In genomic region chr4:121668368-121669162, GRCh38 we compare ENCODE assay signal across 11 cellular contexts. TPM values are rescaled to one million over a fixed set of nuclear protein-coding genes. Genes with fewer than 3 reads are reported as not detected.
DNase-seq lines count a peak whose midpoint lies in the region; ATAC-seq and TF ChIP-seq lines count a peak whose summit lies in the region.
"Had no signal": no experiment of that assay in that cellular context is flagged by ENCODE, and none has a peak within 500 bp of the region (broad histone marks: within the 10 kb centered on the region; RNA-seq: fewer than 3 reads in every experiment).

No MANE protein-coding gene starts in this region.

- H3K27me3 ChIP-seq in right cardiac atrium (ENCODE audit: control insufficient read depth, insufficient read depth) (no peaks in the 10 kb centered on the region), left ventricle myocardium inferior (ENCODE audit: low read depth) (no peaks in the 10 kb centered on the region), kidney epithelial cell (ENCODE audit: control insufficient read depth, insufficient read depth, low read length) (no peaks in the 10 kb centered on the region), SJCRH30 (no peaks in the 10 kb centered on the region)
- H3K27me3 ChIP-seq: BLaER1 had no signal

- peaks cover 89% of the 10 kb centered on the region for H3K36me3 ChIP-seq in left ventricle myocardium inferior
- no peaks in the 10 kb centered on the region for H3K36me3 ChIP-seq in kidney epithelial cell (ENCODE audit: control insufficient read depth, insufficient read depth, low read length)
- H3K36me3 ChIP-seq in SJCRH30: peaks cover 79% of the 10 kb centered on the region

- DNase-seq in right cardiac atrium: no peak
- DNase-seq in left ventricle myocardium inferior: no peak
- DNase-seq in amniotic stem cell (lab: John Stamatoyannopoulos, UW): peak; percentile 90
- peak; percentile 53 for DNase-seq in kidney epithelial cell (ENCODE audit: low read depth)
- DNase-seq in NCI-H748 (lab: John Stamatoyannopoulos, UW; ENCODE audit: unreplicated experiment): no peak
- DNase-seq in activated effector memory CD4-positive, alpha-beta T cell treated with anti-CD3 and anti-CD28 coated beads, Interleukin-2, amount 50 U/mL, for 16 hours: no peak
- no peak for DNase-seq in SJCRH30
- DNase-seq: NCI-H510A treated with DMSO at 0.1 percent for 48 hours had no signal

- H3K27ac ChIP-seq in right cardiac atrium (ENCODE audit: low read length): peak overlapping the region; percentile 45
- no peak overlapping the region for H3K27ac ChIP-seq in left ventricle myocardium inferior (replicated peaks)
- H3K27ac ChIP-seq in SJCRH30: no peak overlapping the region
- H3K27ac ChIP-seq: BLaER1 had no signal

- no peaks in the 10 kb centered on the region for H3K4me1 ChIP-seq in right cardiac atrium (ENCODE audit: control insufficient read depth, insufficient read depth, low read length)
- peaks cover 7% of the 10 kb centered on the region for H3K4me1 ChIP-seq in left ventricle myocardium inferior
- H3K4me1 ChIP-seq in SJCRH30: no peaks in the 10 kb centered on the region
- H3K4me1 ChIP-seq: BLaER1, HAP-1 had no signal

- H3K9me3 ChIP-seq in right cardiac atrium (ENCODE audit: control insufficient read depth, low read length) (no peaks in the 10 kb centered on the region), left ventricle myocardium inferior (replicated peaks) (no peaks in the 10 kb centered on the region), SJCRH30 (replicated peaks) (no peaks in the 10 kb centered on the region)
- H3K9me3 ChIP-seq: BLaER1, HAP-1 had no signal

- ATAC-seq in right cardiac atrium (no peak), GM21515 (IDR thresholded peaks at IDR 0.05; ENCODE audit: unreplicated experiment) (no peak)

- intact Hi-C loops in right cardiac atrium (cut with DNase I): no loop called here
- intact Hi-C loops in left ventricle myocardium inferior (cut with micrococcal nuclease): no loop called here

- 84% methylated on average over 4 of the region's 4 CpGs for WGBS in right cardiac atrium

- TF ChIP-seq CTCF in left ventricle myocardium inferior (IDR thresholded peaks at IDR 0.05; ENCODE audit: borderline replicate concordance) (no peak), kidney epithelial cell (IDR thresholded peaks at IDR 0.05; ENCODE audit: insufficient read depth, low read length, poor library complexity, severe bottlenecking) (no peak)

- H3K4me3 ChIP-seq in right cardiac atrium (ENCODE audit: low read length) (no peak overlapping the region), left ventricle myocardium inferior (no peak overlapping the region), kidney epithelial cell (ENCODE audit: low read depth, low read length) (no peak overlapping the region), SJCRH30 (no peak overlapping the region)
- H3K4me3 ChIP-seq: BLaER1, HAP-1 had no signal

RNA-seq across cellular contexts. Expression of gene ANXA5, which starts 28.2 kb away (rescaled TPM):
- 100 to 1,000 TPM; 145 to 218 (median 167) TPM for total RNA-seq in right cardiac atrium
- 168 TPM for polyA plus RNA-seq in right cardiac atrium
- total RNA-seq in left ventricle myocardium inferior: 99.7 TPM
- total RNA-seq in kidney epithelial cell: 334 and 356 TPM in 2 replicates
- total RNA-seq in SJCRH30 (2014; rRNA removed; shearing (Covaris generic)): 442 and 448 TPM in 2 replicates

Comparison
In these comparisons a context has a peak if more than half of its experiments do, and no peak if none do; other contexts are left out.
1. DNase-seq: peak in amniotic stem cell (single experiment) and kidney epithelial cell (single experiment); none in right cardiac atrium (0 of 3), left ventricle myocardium inferior (single experiment), NCI-H748 (single experiment), activated effector memory CD4-positive, alpha-beta T cell treated with anti-CD3 and anti-CD28 coated beads, Interleukin-2, amount 50 U/mL, for 16 hours (single experiment) and SJCRH30 (0 of 2).